Comparison of ENCODE assay signal across 8 cellular contexts in the genomic region with DNA sequence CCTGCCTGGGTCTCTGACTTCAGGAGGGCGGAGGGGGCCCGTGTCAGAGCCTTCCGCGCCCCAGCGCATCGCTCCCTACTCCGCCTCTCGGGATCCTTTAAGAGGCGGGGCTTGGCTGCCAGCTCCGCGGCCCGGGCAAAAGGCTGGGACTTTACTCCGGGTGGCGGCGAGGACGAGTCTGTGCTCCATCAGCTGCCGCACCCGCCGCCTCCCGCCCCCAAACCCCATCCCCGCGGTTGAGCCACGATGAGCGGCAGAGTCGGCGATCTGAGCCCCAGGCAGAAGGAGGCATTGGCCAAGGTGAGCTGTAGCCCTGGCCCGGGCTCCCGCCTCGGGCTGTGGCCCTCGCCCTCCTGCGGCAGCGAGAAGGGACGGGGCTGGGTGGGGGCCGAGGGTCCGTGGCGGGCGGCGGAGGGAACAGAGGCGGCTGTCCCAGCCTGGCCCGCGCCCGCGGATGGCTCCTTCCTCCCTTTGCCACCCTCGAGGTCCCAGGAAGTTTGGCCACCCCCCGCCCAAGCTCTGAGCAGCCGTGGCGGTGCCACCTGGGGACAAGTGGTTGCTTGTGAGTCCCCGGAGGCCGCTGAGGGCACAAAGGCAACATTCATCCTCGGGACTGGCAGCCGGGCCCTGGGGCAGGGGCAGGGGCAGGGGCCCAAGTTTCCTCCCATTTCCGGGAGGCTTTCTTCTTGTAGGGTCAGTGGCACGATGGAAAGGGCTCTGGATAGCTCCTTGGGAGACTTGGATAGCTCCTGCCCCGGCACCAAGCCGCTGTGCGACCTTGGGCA. TPM values are rescaled to one million over a fixed set of nuclear protein-coding genes. Genes with fewer than 3 reads are reported as not detected.
DNase-seq lines count a peak whose midpoint lies in the region; ATAC-seq, FAIRE-seq and TF ChIP-seq lines count a peak whose summit lies in the region.

A gene (plus strand): TSS at position 148 of the 785 bp plus-strand sequence. CDS start 99 bp downstream, at position 247.

- H2BK120ac ChIP-seq in mesenchymal stem cell (ENCODE audit: low read depth, low read length) = no peak within 1 kb of the TSS

- no peaks in the 10 kb centered on the region for H3K27me3 ChIP-seq in endocrine pancreas (ENCODE audit: control insufficient read depth, insufficient read depth, low read length)
- no peaks in the 10 kb centered on the region for H3K27me3 ChIP-seq in mesenchymal stem cell (ENCODE audit: control insufficient read depth in 1 of 2, insufficient read depth in 1 of 2, low read length in 2 of 2)

- peak within 1 kb of the TSS; percentile 59 for H4K8ac ChIP-seq in mesenchymal stem cell (ENCODE audit: low read length)

- peak within 1 kb of the TSS; percentile 47 for H2AK5ac ChIP-seq in mesenchymal stem cell (ENCODE audit: low read length, severe bottlenecking)

- WGBS in mesenchymal stem cell = under 1% methylated on average over 48 of the region's 56 CpGs

- H3K4me1 ChIP-seq in endocrine pancreas (ENCODE audit: control insufficient read depth, insufficient read depth, low read length) (no peaks in the 10 kb centered on the region), mesenchymal stem cell (ENCODE audit: control insufficient read depth, insufficient read depth, low read depth, low read length) (peaks cover 39% of the 10 kb centered on the region)

- peak within 1 kb of the TSS in 1 of 2 experiments; percentile 53 for H3K14ac ChIP-seq in mesenchymal stem cell (ENCODE audit: low read length in 2 of 2)

- no peak within 1 kb of the TSS for H3K27ac ChIP-seq in mesenchymal stem cell (ENCODE audit: low read length, poor library complexity, severe bottlenecking)

- H2BK5ac ChIP-seq in mesenchymal stem cell (ENCODE audit: low read depth, low read length, poor library complexity, severe bottlenecking) = no peak within 1 kb of the TSS

- no peaks in the 10 kb centered on the region for H3K9me3 ChIP-seq in endocrine pancreas (ENCODE audit: control insufficient read depth, low read length)
- no peaks in the 10 kb centered on the region for H3K9me3 ChIP-seq in mesenchymal stem cell (ENCODE audit: control insufficient read depth, low read length)

- peak within 1 kb of the TSS; percentile 45 to 75 for H3K18ac ChIP-seq in mesenchymal stem cell (ENCODE audit: low read depth in 1 of 2, low read length in 2 of 2)

- H3K4me3 ChIP-seq in endocrine pancreas (ENCODE audit: control insufficient read depth, insufficient read depth, low read length) (peak within 1 kb of the TSS; percentile 28), mesenchymal stem cell (ENCODE audit: insufficient read depth in 1 of 2, low read depth in 1 of 2, low read length in 2 of 2) (peak within 1 kb of the TSS; percentile 82 to 89)

- ATAC-seq in HG02623 (IDR thresholded peaks at IDR 0.05; ENCODE audit: unreplicated experiment) (no peak), HG03045 (IDR thresholded peaks at IDR 0.05; ENCODE audit: unreplicated experiment) (no peak)

- peak; percentile 70 for FAIRE-seq in GM12891 (lab: Jason Lieb, UNC)

- H3K9ac ChIP-seq in endocrine pancreas (ENCODE audit: control insufficient read depth, insufficient read depth, low read length) (peak within 1 kb of the TSS; percentile 74), mesenchymal stem cell (ENCODE audit: low read length) (peak within 1 kb of the TSS; percentile 68)

- peak within 1 kb of the TSS; percentile 64 for H2AFZ ChIP-seq in mesenchymal stem cell (ENCODE audit: low read depth, low read length)

- H4K91ac ChIP-seq in mesenchymal stem cell (ENCODE audit: low read length) = no peak within 1 kb of the TSS

- peak within 1 kb of the TSS in 1 of 2 experiments; percentile 11 for H3K4ac ChIP-seq in mesenchymal stem cell (ENCODE audit: low read depth in 1 of 2, low read length in 2 of 2)

- DNase-seq in GM12891 (ENCODE audit: insufficient read length, low spot score) (no peak), NCI-H460 (ENCODE audit: extremely low read depth, low read depth) (peak; percentile 33), mesenchymal stem cell (peak; percentile 53)
- peak; percentile 67 for DNase-seq in activated CD8-positive, alpha-beta memory T cell treated with anti-CD3 and anti-CD28 coated beads, Interleukin-2, amount 50 U/mL, for 4 hours
- peak; percentile 28 for DNase-seq in stimulated activated CD8-positive, alpha-beta memory T cell treated with anti-CD3 and anti-CD28 coated beads, Interleukin-12 subunit alpha, Interleukin-12 subunit beta, amount 100 ng/mL, for 1 hour (ENCODE audit: low read depth)

- peak within 1 kb of the TSS; percentile 28 to 71 for H2BK12ac ChIP-seq in mesenchymal stem cell (ENCODE audit: low read length in 2 of 2)

- H3K4me2 ChIP-seq in mesenchymal stem cell (ENCODE audit: low read length, poor library complexity, severe bottlenecking) = peak within 1 kb of the TSS; percentile 86

- peak within 1 kb of the TSS; percentile 70 for H2BK15ac ChIP-seq in mesenchymal stem cell (ENCODE audit: low read depth, poor library complexity, severe bottlenecking)

- H3K36me3 ChIP-seq in endocrine pancreas (ENCODE audit: control insufficient read depth, insufficient read depth, low read length) = no peaks in the 10 kb centered on the region
- H3K36me3 ChIP-seq in mesenchymal stem cell (ENCODE audit: control insufficient read depth in 1 of 2, insufficient read depth in 2 of 2, low read depth in 1 of 2, low read length in 2 of 2) = peaks cover 2 to 4% of the 10 kb centered on the region in 2 experiments

- no peak for TF ChIP-seq POLR2A in GM12891 (IDR thresholded peaks at IDR 0.05; ENCODE audit: low read depth, low read length)

- peak within 1 kb of the TSS in 1 of 2 experiments; percentile 84 for H3K23ac ChIP-seq in mesenchymal stem cell (ENCODE audit: low read length in 2 of 2)

- H3K79me1 ChIP-seq in mesenchymal stem cell (replicated peaks; ENCODE audit: low read length, poor library complexity, severe bottlenecking) = peaks cover 27% of the 10 kb centered on the region

TF ChIP-seq in GM12891, 5 proteins besides CTCF, POLR2A, EP300 and RAD21:
- TF ChIP-seq POLR2AphosphoS5 (IDR thresholded peaks at IDR 0.05; ENCODE audit: low read depth, low read length) = no peak
- no peak for TF ChIP-seq TAF1 (IDR thresholded peaks at IDR 0.05; ENCODE audit: low read depth, low read length)
- TF ChIP-seq PAX5 (IDR thresholded peaks at IDR 0.05; ENCODE audit: insufficient read depth, low read length, severe bottlenecking) = no peak
- no peak for TF ChIP-seq POU2F2 (IDR thresholded peaks at IDR 0.05; ENCODE audit: low read depth, low read length)
- no peak for TF ChIP-seq SPI1 (IDR thresholded peaks at IDR 0.05; ENCODE audit: low read depth, low read length)

RNA-seq across cellular contexts. Expression of the gene that starts here (rescaled TPM):
- 0.46 TPM for polyA plus RNA-seq in GM12891 (2012; ENCODE audit: low read depth, missing spikeins)
- total RNA-seq in NCI-H460 (2014; rRNA removed; shearing (Covaris generic)) = 5.4 and 6.3 TPM in 2 replicates
- 13.2 and 20.0 TPM in 2 replicates for polyA plus RNA-seq in NCI-H460 (2014; cell fraction: nucleus; rRNA removed)
- polyA plus RNA-seq in mesenchymal stem cell (2013, experiment 1 of 2) = 5.6 TPM
- 4.8 TPM for polyA plus RNA-seq in mesenchymal stem cell (2013, experiment 2 of 2)
